15 cellular contexts compared by ENCODE assay signal in genomic region chr5:5480481-5481111, GRCh38. TPM values are rescaled to one million over a fixed set of nuclear protein-coding genes. Genes with fewer than 3 reads are reported as not detected.
A peak's percentile ranks its signal among the peaks of the same experiment; 100 is the strongest.
DNase-seq lines count a peak whose midpoint lies in the region; ATAC-seq and TF ChIP-seq lines count a peak whose summit lies in the region.
"Had no signal": no experiment of that assay in that cellular context is flagged by ENCODE, and none has a peak within 500 bp of the region (broad histone marks: within the 10 kb centered on the region; RNA-seq: fewer than 3 reads in every experiment).

No MANE protein-coding gene starts in this region.

- H3K4me3 Mint-ChIP-seq in activated T-cell treated with anti-CD3 and anti-CD28 coated beads, Interleukin-2, amount 50 U/mL, for 72 hours: peak overlapping the region in 1 of 2 donors; percentile 29
- no peak overlapping the region for H3K4me3 Mint-ChIP-seq in activated B cell treated with CpG ODN at 0.5 μM for 24 hours
- H3K4me3 Mint-ChIP-seq: WTC11 had no signal

- H3K27ac Mint-ChIP-seq in activated T-cell treated with anti-CD3 and anti-CD28 coated beads, Interleukin-2, amount 50 U/mL, for 72 hours: peak overlapping the region; percentile 66
- H3K27ac Mint-ChIP-seq in activated B cell treated with CpG ODN at 0.5 μM for 24 hours: peak overlapping the region; percentile 30
- H3K27ac Mint-ChIP-seq: WTC11 had no signal

- peaks cover 0 to 11% (median 6%) of the 10 kb centered on the region in 6 donors for H3K4me1 ChIP-seq in spleen

- POLR2A ChIA-PET in activated B cell treated with CpG ODN at 0.5 μM for 24 hours (lab: Charles Lee): no interaction called here

- H3K27me3 ChIP-seq in spleen (replicated peaks in 1 of 7): no peaks in the 10 kb centered on the region
- H3K27me3 ChIP-seq: neutrophil had no signal

- no peak for TF ChIP-seq CTCF in activated B cell treated with CpG ODN at 0.5 μM for 24 hours (IDR thresholded peaks at IDR 0.05)
- no peak for TF ChIP-seq CTCF in spleen (IDR thresholded peaks at IDR 0.05 in 8 of 11, conservative IDR thresholded peaks at IDR 0.05 in 3 of 11)

- no peak overlapping the region for H3K4me3 ChIP-seq in spleen

- no peak for ATAC-seq in activated T-cell treated with anti-CD3 and anti-CD28 coated beads, Interleukin-2, amount 50 U/mL, for 72 hours (replicated peaks in 1 of 2)
- ATAC-seq in HG03103 (IDR thresholded peaks at IDR 0.05; ENCODE audit: low read depth, unreplicated experiment): peak; percentile 55
- no peak for ATAC-seq in activated B cell treated with CpG ODN at 0.5 μM for 24 hours (ENCODE audit: low read depth)
- ATAC-seq in left lobe of liver: no peak
- ATAC-seq: WTC11 had no signal

- TF ChIP-seq POLR2A in spleen (IDR thresholded peaks at IDR 0.05): no peak

- H3K27ac ChIP-seq in spleen: peak overlapping the region in 5 of 8 donors; percentile 29 to 56 (median 46)
- H3K27ac ChIP-seq: neutrophil had no signal

- 81 to 91% (median 90%) methylated on average over 8 of the region's 8 CpGs for WGBS in spleen, 5 donors

- H3K27me3 Mint-ChIP-seq in activated T-cell treated with anti-CD3 and anti-CD28 coated beads, Interleukin-2, amount 50 U/mL, for 72 hours (ENCODE audit: low read depth): no peaks in the 10 kb centered on the region
- no peaks in the 10 kb centered on the region for H3K27me3 Mint-ChIP-seq in activated B cell treated with CpG ODN at 0.5 μM for 24 hours

- intact Hi-C loops in activated B cell treated with CpG ODN at 0.5 μM for 24 hours (cut with micrococcal nuclease): no loop called here
- intact Hi-C loops in spleen (cut with DNase I; ENCODE audit: low total_unique reads): loop anchor here (10.0 kb wide), 1 partner anchor 1084 kb away; no protein-coding TSS in a partner anchor

- H3K9me3 ChIP-seq in spleen: no peaks in the 10 kb centered on the region
- H3K9me3 ChIP-seq: neutrophil had no signal

- H3K9me3 Mint-ChIP-seq in activated T-cell treated with anti-CD3 and anti-CD28 coated beads, Interleukin-2, amount 50 U/mL, for 72 hours: no peaks in the 10 kb centered on the region
- H3K9me3 Mint-ChIP-seq in activated B cell treated with CpG ODN at 0.5 μM for 24 hours: no peaks in the 10 kb centered on the region

- peaks cover 9 to 24% of the 10 kb centered on the region in 2 donors for H3K36me3 Mint-ChIP-seq in activated T-cell treated with anti-CD3 and anti-CD28 coated beads, Interleukin-2, amount 50 U/mL, for 72 hours (ENCODE audit: insufficient read depth in 2 of 2)
- H3K36me3 Mint-ChIP-seq in activated B cell treated with CpG ODN at 0.5 μM for 24 hours (ENCODE audit: low read depth): peaks cover 49% of the 10 kb centered on the region

- CTCF ChIA-PET in activated B cell treated with CpG ODN at 0.5 μM for 24 hours (lab: Charles Lee): interaction anchor here (0.6 kb wide), 1 partner anchor 72 kb away, joined by 3 read pairs; no protein-coding TSS in a partner anchor

- H3K4me1 Mint-ChIP-seq in activated T-cell treated with anti-CD3 and anti-CD28 coated beads, Interleukin-2, amount 50 U/mL, for 72 hours (ENCODE audit: low read depth): peaks cover 28% of the 10 kb centered on the region
- H3K4me1 Mint-ChIP-seq in activated B cell treated with CpG ODN at 0.5 μM for 24 hours: peaks cover 21% of the 10 kb centered on the region

- peaks cover 0 to 63% (median 16%) of the 10 kb centered on the region in 6 donors for H3K36me3 ChIP-seq in spleen

- DNase-seq in activated T-cell treated with anti-CD3 and anti-CD28 coated beads, Interleukin-2, amount 50 U/mL, for 72 hours: no peak
- DNase-seq in activated T-cell treated with anti-CD3 and anti-CD28 coated beads, Interleukin-2, amount 50 U/mL, for 1 hour: no peak
- DNase-seq in activated B cell treated with CpG ODN at 0.5 μM for 24 hours: no peak
- no peak for DNase-seq in spleen
- DNase-seq in CD1c-positive myeloid dendritic cell (ENCODE audit: extremely low spot score): no peak
- no peak for DNase-seq in left lobe of liver (ENCODE audit: low spot score)
- no peak for DNase-seq in activated effector memory CD4-positive, alpha-beta T cell treated with anti-CD3 and anti-CD28 coated beads, Interleukin-2, amount 50 U/mL, for 16 hours
- DNase-seq: hypothalamus, left ventricle myocardium superior, NCI-H1436, NCI-H524 treated with DMSO at 0.1 percent for 48 hours, SHP77 treated with DMSO at 0.1 percent for 48 hours had no signal

RNA-seq across cellular contexts. Expression of gene ICE1, which starts 58.1 kb away (rescaled TPM):
- 10 to 100 TPM; 23.3 to 25.5 TPM for total RNA-seq in activated T-cell treated with anti-CD3 and anti-CD28 coated beads, Interleukin-2, amount 50 U/mL, for 72 hours
- total RNA-seq in activated B cell treated with CpG ODN at 0.5 μM for 24 hours: 32.7 and 36.8 TPM in 2 replicates
- 10 to 100 TPM; 28.7 to 42.7 (median 32.4) TPM for total RNA-seq in spleen
- polyA plus RNA-seq in spleen: 1 to 10 TPM; 4.9 to 7.2 (median 5.8) TPM
- 8.7 TPM for total RNA-seq in left lobe of liver
